ENCODE assay signal across 26 cellular contexts in genomic region chr10:78870458-78870857, GRCh38.
"Had no signal": no experiment of that assay in that cellular context is flagged by ENCODE, and none has a peak within 500 bp of the region (broad histone marks: within the 10 kb centered on the region; RNA-seq: fewer than 3 reads in every experiment).

No MANE protein-coding gene starts in this region.

- H3K4me3 ChIP-seq: body of pancreas, coronary artery, dorsolateral prefrontal cortex, esophagus squamous epithelium, gastroesophageal sphincter had no signal

- DNase-seq: activated CD4-positive, alpha-beta T cell treated with anti-CD3 and anti-CD28 coated beads for 36 hours; activated CD4-positive, alpha-beta T cell treated with anti-CD3 and anti-CD28 coated beads, Interleukin-2, amount 10 ng/mL, durations not matched to agents 24 days and 14 days; activated CD4-positive, CD25-positive, alpha-beta regulatory T cell; activated CD4-positive, CD25-positive, alpha-beta regulatory T cell treated with anti-CD3 and anti-CD28 coated beads, Interleukin-2, amount 50 U/mL, for 72 hours; activated CD8-positive, alpha-beta memory T cell treated with anti-CD3 and anti-CD28 coated beads for 24 hours; activated CD8-positive, alpha-beta T cell treated with anti-CD3 and anti-CD28 coated beads for 36 hours; activated effector memory CD4-positive, alpha-beta T cell treated with Interleukin-2 at 50 U/mL for 16 hours; activated gamma-delta T cell treated with Interleukin-2 at 50 U/mL for 16 hours; activated naive CD4-positive, alpha-beta T cell treated with anti-CD3 and anti-CD28 coated beads, Interleukin-2, amount 50 U/mL, for 16 hours; activated naive CD4-positive, alpha-beta T cell treated with Interleukin-2 at 50 U/mL for 16 hours; activated T-cell treated with anti-CD3 and anti-CD28 coated beads, Interleukin-2, amount 50 U/mL, for 4 hours; amniotic stem cell; anterior cingulate cortex; body of pancreas; central memory CD4-positive, alpha-beta T cell; cerebellar nuclear complex; dorsolateral prefrontal cortex; effector CD4-positive, alpha-beta T cell; effector memory CD8-positive, alpha-beta T cell; erythroblast; esophagus squamous epithelium; foreskin melanocyte; T-helper 2 cell had no signal

- H3K9me3 ChIP-seq: body of pancreas, esophagus squamous epithelium, gastroesophageal sphincter had no signal

- H3K27me3 ChIP-seq: body of pancreas, dorsolateral prefrontal cortex, gastroesophageal sphincter had no signal

- H3K27ac ChIP-seq: body of pancreas, coronary artery, dorsolateral prefrontal cortex, esophagus squamous epithelium, gastroesophageal sphincter had no signal

- ATAC-seq: activated CD4-positive, alpha-beta T cell treated with anti-CD3 and anti-CD28 coated beads for 36 hours; activated CD8-positive, alpha-beta T cell treated with anti-CD3 and anti-CD28 coated beads for 36 hours; activated T-cell treated with anti-CD3 and anti-CD28 coated beads, Interleukin-2, amount 50 U/mL, for 4 hours; activated T-helper 17 cell treated with anti-CD3 and anti-CD28 coated beads, Interleukin-2, amount 50 U/mL, for 72 hours; body of pancreas; effector memory CD8-positive, alpha-beta T cell; gastroesophageal sphincter had no signal

- H3K36me3 ChIP-seq: esophagus squamous epithelium, gastroesophageal sphincter had no signal

- H3K4me1 ChIP-seq: body of pancreas had no signal
